In the genomic region with DNA sequence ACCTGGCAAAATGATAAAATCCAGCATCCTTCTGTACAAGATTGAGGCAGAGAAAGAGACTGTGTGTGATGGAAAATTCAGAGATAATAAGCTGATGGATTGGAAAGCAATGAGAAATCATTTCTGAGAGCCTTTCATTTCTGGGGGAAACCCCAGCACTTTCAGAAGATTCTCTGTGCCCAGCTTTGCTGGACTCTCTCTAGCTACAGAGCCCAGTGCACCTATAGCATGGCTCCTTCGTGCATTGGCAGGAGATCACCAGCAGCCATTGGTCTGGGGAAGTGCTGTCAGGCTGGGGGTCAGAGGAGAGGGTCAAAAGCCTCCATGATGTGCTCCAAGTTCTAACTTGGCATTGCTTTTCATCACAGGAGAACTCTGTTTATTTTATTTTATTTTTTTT, we compare ENCODE assay signal across 16 cellular contexts.
DNase-seq lines count a peak whose midpoint lies in the region; ATAC-seq and TF ChIP-seq lines count a peak whose summit lies in the region.
"Had no signal": no experiment of that assay in that cellular context is flagged by ENCODE, and none has a peak within 500 bp of the region (broad histone marks: within the 10 kb centered on the region; RNA-seq: fewer than 3 reads in every experiment).

No MANE protein-coding gene starts in this region.

- H3K9me3 ChIP-seq in MM.1S (replicated peaks; ENCODE audit: insufficient read depth, low read length) (no peaks in the 10 kb centered on the region), mesenchymal stem cell (ENCODE audit: control insufficient read depth, low read length) (no peaks in the 10 kb centered on the region)

- H2BK5ac ChIP-seq in mesenchymal stem cell (ENCODE audit: low read depth, low read length, poor library complexity, severe bottlenecking): no peak overlapping the region

- no peaks in the 10 kb centered on the region for H3K9me2 ChIP-seq in MM.1S (replicated peaks; ENCODE audit: insufficient read depth, low read length)

- H3K79me1 ChIP-seq in mesenchymal stem cell (replicated peaks; ENCODE audit: low read length, poor library complexity, severe bottlenecking): peaks cover 7% of the 10 kb centered on the region

- no peak overlapping the region for H3K14ac ChIP-seq in mesenchymal stem cell (ENCODE audit: low read length in 2 of 2)

- no peak overlapping the region for H3K18ac ChIP-seq in mesenchymal stem cell (ENCODE audit: low read depth in 1 of 2, low read length in 2 of 2)

- H3K23ac ChIP-seq in mesenchymal stem cell (ENCODE audit: low read length in 2 of 2): no peak overlapping the region

- no peak overlapping the region for H4K8ac ChIP-seq in mesenchymal stem cell (ENCODE audit: low read length)

- H3K4me3 ChIP-seq in MM.1S (ENCODE audit: low read length): no peak overlapping the region
- H3K4me3 ChIP-seq in mesenchymal stem cell (ENCODE audit: insufficient read depth in 1 of 2, low read depth in 1 of 2, low read length in 2 of 2): no peak overlapping the region
- H3K4me3 ChIP-seq in H7 (ENCODE audit: insufficient read depth, low read depth, low read length): no peak overlapping the region
- H3K4me3 ChIP-seq: BLaER1 treated with 17β-estradiol and CSF1 and Interleukin-3, amounts not matched to agents 10 nM and 100 nM had no signal

- H3F3A ChIP-seq in MM.1S (ENCODE audit: insufficient read depth, low read length): peaks cover 4% of the 10 kb centered on the region

- H3K9ac ChIP-seq in MM.1S (ENCODE audit: low read length) (no peak overlapping the region), mesenchymal stem cell (ENCODE audit: low read length) (no peak overlapping the region)
- H3K9ac ChIP-seq: BLaER1 treated with 17β-estradiol and CSF1 and Interleukin-3, amounts not matched to agents 10 nM and 100 nM had no signal

- H4K91ac ChIP-seq in mesenchymal stem cell (ENCODE audit: low read length): no peak overlapping the region

- 100% methylated on average over 1 of the region's 1 CpG for WGBS in mesenchymal stem cell

- no peaks in the 10 kb centered on the region for H4K20me1 ChIP-seq in MM.1S (ENCODE audit: insufficient read depth, low read length)
- H4K20me1 ChIP-seq: BLaER1 treated with 17β-estradiol and CSF1 and Interleukin-3, amounts not matched to agents 10 nM and 100 nM had no signal

- TF ChIP-seq CTCF in MM.1S (IDR thresholded peaks at IDR 0.05; ENCODE audit: low read length): no peak

- peak; percentile 24 for DNase-seq in activated effector memory CD4-positive, alpha-beta T cell treated with anti-CD3 and anti-CD28 coated beads, Interleukin-2, amount 50 U/mL, for 16 hours
- no peak for DNase-seq in activated effector memory CD4-positive, alpha-beta T cell treated with Interleukin-2 at 50 U/mL for 16 hours
- DNase-seq in MM.1S (peak; percentile 29), mesenchymal stem cell (no peak), H7 (no peak)
- no peak for DNase-seq in stimulated activated CD4-positive, alpha-beta T cell treated with anti-CD3 and anti-CD28 coated beads, Interleukin-12 subunit alpha, Interleukin-12 subunit beta, amount 100 ng/mL, for 4 hours
- DNase-seq: 8988T; ACHN; CD4-positive, CD25-positive, alpha-beta regulatory T cell; DMS53; GF-D8; GOT3; HCEC 1CT; HFFc6 had no signal

- H2AK5ac ChIP-seq in mesenchymal stem cell (ENCODE audit: low read length, severe bottlenecking): peak overlapping the region; percentile 15

- peak overlapping the region; percentile 28; the same call in 1 of the 2 replicates for H3K4me2 ChIP-seq in MM.1S (ENCODE audit: low read depth, low read length)
- no peak overlapping the region for H3K4me2 ChIP-seq in mesenchymal stem cell (ENCODE audit: low read length, poor library complexity, severe bottlenecking)

- no peaks in the 10 kb centered on the region for H3K79me2 ChIP-seq in MM.1S (ENCODE audit: low read length)

- H3K27me3 ChIP-seq in MM.1S (replicated peaks; ENCODE audit: insufficient read depth, low read length) (no peaks in the 10 kb centered on the region), mesenchymal stem cell (ENCODE audit: control insufficient read depth in 1 of 2, insufficient read depth in 1 of 2, low read length in 2 of 2) (no peaks in the 10 kb centered on the region), H7 (ENCODE audit: control insufficient read depth, insufficient read depth, low read length) (no peaks in the 10 kb centered on the region; the same call in 1 of the 2 replicates)
- H3K27me3 ChIP-seq: BLaER1 treated with 17β-estradiol and CSF1 and Interleukin-3, amounts not matched to agents 10 nM and 100 nM had no signal

- no peak for ATAC-seq in HG03442 (IDR thresholded peaks at IDR 0.05; ENCODE audit: unreplicated experiment)

- H2AFZ ChIP-seq in MM.1S (ENCODE audit: low read length): no peak overlapping the region
- H2AFZ ChIP-seq in mesenchymal stem cell (ENCODE audit: low read depth, low read length): no peak overlapping the region

- no peak overlapping the region for H2BK15ac ChIP-seq in mesenchymal stem cell (ENCODE audit: low read depth, poor library complexity, severe bottlenecking)

- H3K27ac ChIP-seq in MM.1S (ENCODE audit: low read length) (no peak overlapping the region; the same call in 1 of the 2 replicates), mesenchymal stem cell (ENCODE audit: low read length, poor library complexity, severe bottlenecking) (no peak overlapping the region)
- H3K27ac ChIP-seq: BLaER1 treated with 17β-estradiol and CSF1 and Interleukin-3, amounts not matched to agents 10 nM and 100 nM had no signal

- peaks cover 24% of the 10 kb centered on the region for H3K4me1 ChIP-seq in MM.1S (ENCODE audit: low read length)
- peaks cover 21% of the 10 kb centered on the region for H3K4me1 ChIP-seq in mesenchymal stem cell (ENCODE audit: control insufficient read depth, insufficient read depth, low read depth, low read length)

- H3K36me3 ChIP-seq in MM.1S (replicated peaks; ENCODE audit: insufficient read depth, low read length) (no peaks in the 10 kb centered on the region), mesenchymal stem cell (ENCODE audit: control insufficient read depth in 1 of 2, insufficient read depth in 2 of 2, low read depth in 1 of 2, low read length in 2 of 2) (no peaks in the 10 kb centered on the region), H7 (replicated peaks; ENCODE audit: control insufficient read depth, insufficient read depth, low read length) (no peaks in the 10 kb centered on the region)
- H3K36me3 ChIP-seq: BLaER1 treated with 17β-estradiol and CSF1 and Interleukin-3, amounts not matched to agents 10 nM and 100 nM had no signal

- no peak overlapping the region for H2BK12ac ChIP-seq in mesenchymal stem cell (ENCODE audit: low read length in 2 of 2)

- no peak overlapping the region for H3K4ac ChIP-seq in mesenchymal stem cell (ENCODE audit: low read depth in 1 of 2, low read length in 2 of 2)

- H2BK120ac ChIP-seq in mesenchymal stem cell (ENCODE audit: low read depth, low read length): no peak overlapping the region

Comparison
In these comparisons a context has a peak if more than half of its experiments do, and no peak if none do; other contexts are left out.
1. DNase-seq: peak in activated effector memory CD4-positive, alpha-beta T cell treated with anti-CD3 and anti-CD28 coated beads, Interleukin-2, amount 50 U/mL, for 16 hours (single experiment) and MM.1S (single experiment); none in activated effector memory CD4-positive, alpha-beta T cell treated with Interleukin-2 at 50 U/mL for 16 hours (single experiment), mesenchymal stem cell (single experiment), stimulated activated CD4-positive, alpha-beta T cell treated with anti-CD3 and anti-CD28 coated beads, Interleukin-12 subunit alpha, Interleukin-12 subunit beta, amount 100 ng/mL, for 4 hours (single experiment) and H7 (single experiment).